11 cellular contexts compared by ENCODE assay signal in the genomic region with DNA sequence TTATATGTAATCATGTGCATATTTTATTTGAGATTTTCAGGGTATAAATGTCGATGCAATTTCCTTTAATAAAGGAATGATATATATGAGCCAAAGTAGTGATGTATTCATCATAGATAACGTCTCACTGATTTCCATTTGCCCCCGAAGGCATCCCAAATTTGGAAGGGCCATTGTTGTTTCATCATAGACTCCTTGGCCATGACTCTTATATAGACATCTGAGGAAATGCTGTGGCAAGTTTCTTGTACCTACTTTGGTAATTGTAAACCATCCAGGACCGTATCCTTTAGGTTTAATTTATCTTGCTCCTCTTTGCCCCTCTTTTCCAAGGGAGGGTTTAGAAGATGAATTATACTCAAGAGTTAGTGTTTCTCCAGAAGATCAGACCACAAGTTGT.
DNase-seq lines count a peak whose midpoint lies in the region; ATAC-seq and TF ChIP-seq lines count a peak whose summit lies in the region.
"Had no signal": no experiment of that assay in that cellular context is flagged by ENCODE, and none has a peak within 500 bp of the region (broad histone marks: within the 10 kb centered on the region; RNA-seq: fewer than 3 reads in every experiment).

No MANE protein-coding gene starts in this region.

- H3K27me3 ChIP-seq in HUES64 (ENCODE audit: insufficient read depth, low read length) (no peaks in the 10 kb centered on the region), breast epithelium (no peaks in the 10 kb centered on the region), liver (ENCODE audit: control insufficient read depth in 4 of 4, insufficient read depth in 4 of 4, low read length in 3 of 4) (no peaks in the 10 kb centered on the region), subcutaneous abdominal adipose tissue (ENCODE audit: control insufficient read depth in 5 of 5, insufficient read depth in 4 of 5, low read length in 5 of 5) (no peaks in the 10 kb centered on the region)

- DNase-seq in breast epithelium (ENCODE audit: low spot score in 2 of 2) (no peak), SHP77 (lab: John Stamatoyannopoulos, UW) (no peak), ureter (ENCODE audit: low spot score) (no peak)
- DNase-seq in activated CD4-positive, alpha-beta T cell treated with anti-CD3 and anti-CD28 coated beads, Interleukin-2, amount 10 ng/mL, durations not matched to agents 7 days and 5 days: no peak
- DNase-seq: activated CD4-positive, alpha-beta T cell treated with anti-CD3 and anti-CD28 coated beads, Interleukin-2, amount 50 U/mL, for 4 hours; NCI-H1105 treated with DMSO at 0.1 percent for 48 hours; stimulated activated CD8-positive, alpha-beta memory T cell treated with anti-CD3 and anti-CD28 coated beads, Interleukin-4, amount 100 ng/mL, for 48 hours had no signal

- H3K4me3 ChIP-seq in HUES64 (ENCODE audit: low read length) (peak overlapping the region; percentile 6; the same call in 1 of the 2 replicates), breast epithelium (peak overlapping the region in 1 of 3 donors; percentile 21), liver (ENCODE audit: low read depth in 1 of 3, low read length in 3 of 3) (no peak overlapping the region), subcutaneous abdominal adipose tissue (ENCODE audit: low read depth in 1 of 5, low read length in 5 of 5) (peak overlapping the region in 2 of 5 donors; percentile 29 to 33)

- no peak for TF ChIP-seq RAD21 in liver (IDR thresholded peaks at IDR 0.05)

- no peak overlapping the region for H3K27ac Mint-ChIP-seq in activated CD4-positive, alpha-beta T cell treated with anti-CD3 and anti-CD28 coated beads, Interleukin-2, amount 10 ng/mL, durations not matched to agents 7 days and 5 days

- H3K9me3 ChIP-seq in HUES64 (ENCODE audit: insufficient read depth, low read depth, low read length) (no peaks in the 10 kb centered on the region), breast epithelium (no peaks in the 10 kb centered on the region), liver (ENCODE audit: control insufficient read depth in 4 of 4, low read length in 3 of 4) (no peaks in the 10 kb centered on the region), subcutaneous abdominal adipose tissue (ENCODE audit: control insufficient read depth in 5 of 5, low read length in 5 of 5) (no peaks in the 10 kb centered on the region)

- POLR2A ChIA-PET in activated CD4-positive, alpha-beta T cell treated with anti-CD3 and anti-CD28 coated beads, Interleukin-2, amount 10 ng/mL, durations not matched to agents 7 days and 5 days (lab: Charles Lee): no interaction called here

- intact Hi-C loops in breast epithelium (cut with DNase I; ENCODE audit: low total_unique reads): no loop called here

- WGBS in HUES64: 91% methylated on average over 4 of the region's 4 CpGs
- 88% methylated on average over 4 of the region's 4 CpGs for WGBS in liver

- TF ChIP-seq CTCF in breast epithelium (IDR thresholded peaks at IDR 0.05) (no peak), liver (IDR thresholded peaks at IDR 0.05; ENCODE audit: low read depth, low read length, missing input control) (no peak)

- no peaks in the 10 kb centered on the region for H3K36me3 ChIP-seq in HUES64 (ENCODE audit: insufficient read depth, low read length)
- no peaks in the 10 kb centered on the region for H3K36me3 ChIP-seq in breast epithelium
- H3K36me3 ChIP-seq in liver (ENCODE audit: control insufficient read depth in 4 of 4, insufficient read depth in 3 of 4, low read depth in 1 of 4, low read length in 3 of 4): no peaks in the 10 kb centered on the region
- H3K36me3 ChIP-seq in subcutaneous abdominal adipose tissue (ENCODE audit: control insufficient read depth in 5 of 5, insufficient read depth in 5 of 5, low read length in 5 of 5): no peaks in the 10 kb centered on the region

- peaks cover 51% of the 10 kb centered on the region for H3K4me1 ChIP-seq in HUES64 (ENCODE audit: insufficient read depth, low read length)
- H3K4me1 ChIP-seq in breast epithelium: peaks cover 0 to 7% of the 10 kb centered on the region in 2 donors
- peaks cover 0 to 15% (median 5%) of the 10 kb centered on the region in 4 donors for H3K4me1 ChIP-seq in liver (ENCODE audit: control insufficient read depth in 4 of 4, insufficient read depth in 4 of 4, low read length in 3 of 4)
- peaks cover 13 to 68% (median 57%) of the 10 kb centered on the region in 5 donors for H3K4me1 ChIP-seq in subcutaneous abdominal adipose tissue (ENCODE audit: control insufficient read depth in 5 of 5, insufficient read depth in 5 of 5, low read length in 5 of 5)

- no peak for ATAC-seq in HG02642 (IDR thresholded peaks at IDR 0.05; ENCODE audit: poor library complexity, unreplicated experiment)

- H3K4me3 Mint-ChIP-seq in activated CD4-positive, alpha-beta T cell treated with anti-CD3 and anti-CD28 coated beads, Interleukin-2, amount 10 ng/mL, durations not matched to agents 7 days and 5 days: no peak overlapping the region

- no peak for TF ChIP-seq POLR2A in breast epithelium (IDR thresholded peaks at IDR 0.05)

- H3K4me1 Mint-ChIP-seq in activated CD4-positive, alpha-beta T cell treated with anti-CD3 and anti-CD28 coated beads, Interleukin-2, amount 10 ng/mL, durations not matched to agents 7 days and 5 days: peaks cover 1% of the 10 kb centered on the region

- no peaks in the 10 kb centered on the region for H3K36me3 Mint-ChIP-seq in activated CD4-positive, alpha-beta T cell treated with anti-CD3 and anti-CD28 coated beads, Interleukin-2, amount 10 ng/mL, durations not matched to agents 7 days and 5 days (ENCODE audit: low read depth)

- peaks cover 30% of the 10 kb centered on the region for H3K27me3 Mint-ChIP-seq in activated CD4-positive, alpha-beta T cell treated with anti-CD3 and anti-CD28 coated beads, Interleukin-2, amount 10 ng/mL, durations not matched to agents 7 days and 5 days

- H3K9ac ChIP-seq in HUES64 (ENCODE audit: low read depth, low read length) (peak overlapping the region; percentile 13; the same call in 1 of the 2 replicates), liver (ENCODE audit: low read depth in 1 of 2, low read length in 2 of 2) (no peak overlapping the region), subcutaneous abdominal adipose tissue (ENCODE audit: low read length in 5 of 5) (peak overlapping the region; percentile 38 to 92 (median 61))

- CTCF ChIA-PET in activated CD4-positive, alpha-beta T cell treated with anti-CD3 and anti-CD28 coated beads, Interleukin-2, amount 10 ng/mL, durations not matched to agents 7 days and 5 days (lab: Charles Lee): no interaction called here

- no peaks in the 10 kb centered on the region for H3K9me3 Mint-ChIP-seq in activated CD4-positive, alpha-beta T cell treated with anti-CD3 and anti-CD28 coated beads, Interleukin-2, amount 10 ng/mL, durations not matched to agents 7 days and 5 days

- peak overlapping the region; percentile 80 for H3K27ac ChIP-seq in HUES64 (ENCODE audit: low read depth, low read length)
- peak overlapping the region; percentile 86 to 87 for H3K27ac ChIP-seq in breast epithelium
- H3K27ac ChIP-seq in liver (ENCODE audit: low read depth in 1 of 2, low read length in 2 of 2): peak overlapping the region; percentile 44 to 64
- H3K27ac ChIP-seq in subcutaneous abdominal adipose tissue (ENCODE audit: low read depth, low read length): peak overlapping the region; percentile 99

TF ChIP-seq in liver, 16 proteins besides CTCF, POLR2A, EP300 and RAD21:
- no peak for TF ChIP-seq NR2F2 (IDR thresholded peaks at IDR 0.05)
- TF ChIP-seq, protein P1, sequence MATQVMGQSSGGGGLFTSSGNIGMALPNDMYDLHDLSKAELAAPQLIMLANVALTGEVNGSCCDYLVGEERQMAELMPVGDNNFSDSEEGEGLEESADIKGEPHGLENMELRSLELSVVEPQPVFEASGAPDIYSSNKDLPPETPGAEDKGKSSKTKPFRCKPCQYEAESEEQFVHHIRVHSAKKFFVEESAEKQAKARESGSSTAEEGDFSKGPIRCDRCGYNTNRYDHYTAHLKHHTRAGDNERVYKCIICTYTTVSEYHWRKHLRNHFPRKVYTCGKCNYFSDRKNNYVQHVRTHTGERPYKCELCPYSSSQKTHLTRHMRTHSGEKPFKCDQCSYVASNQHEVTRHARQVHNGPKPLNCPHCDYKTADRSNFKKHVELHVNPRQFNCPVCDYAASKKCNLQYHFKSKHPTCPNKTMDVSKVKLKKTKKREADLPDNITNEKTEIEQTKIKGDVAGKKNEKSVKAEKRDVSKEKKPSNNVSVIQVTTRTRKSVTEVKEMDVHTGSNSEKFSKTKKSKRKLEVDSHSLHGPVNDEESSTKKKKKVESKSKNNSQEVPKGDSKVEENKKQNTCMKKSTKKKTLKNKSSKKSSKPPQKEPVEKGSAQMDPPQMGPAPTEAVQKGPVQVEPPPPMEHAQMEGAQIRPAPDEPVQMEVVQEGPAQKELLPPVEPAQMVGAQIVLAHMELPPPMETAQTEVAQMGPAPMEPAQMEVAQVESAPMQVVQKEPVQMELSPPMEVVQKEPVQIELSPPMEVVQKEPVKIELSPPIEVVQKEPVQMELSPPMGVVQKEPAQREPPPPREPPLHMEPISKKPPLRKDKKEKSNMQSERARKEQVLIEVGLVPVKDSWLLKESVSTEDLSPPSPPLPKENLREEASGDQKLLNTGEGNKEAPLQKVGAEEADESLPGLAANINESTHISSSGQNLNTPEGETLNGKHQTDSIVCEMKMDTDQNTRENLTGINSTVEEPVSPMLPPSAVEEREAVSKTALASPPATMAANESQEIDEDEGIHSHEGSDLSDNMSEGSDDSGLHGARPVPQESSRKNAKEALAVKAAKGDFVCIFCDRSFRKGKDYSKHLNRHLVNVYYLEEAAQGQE (IDR thresholded peaks at IDR 0.05): no peak
- no peak for TF ChIP-seq JUND (IDR thresholded peaks at IDR 0.05)
- TF ChIP-seq, protein P2, sequence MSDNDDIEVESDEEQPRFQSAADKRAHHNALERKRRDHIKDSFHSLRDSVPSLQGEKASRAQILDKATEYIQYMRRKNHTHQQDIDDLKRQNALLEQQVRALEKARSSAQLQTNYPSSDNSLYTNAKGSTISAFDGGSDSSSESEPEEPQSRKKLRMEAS (IDR thresholded peaks at IDR 0.05): no peak

Comparison
In these comparisons a context has a peak if more than half of its experiments do, and no peak if none do; other contexts are left out.
1. H3K9ac ChIP-seq: peak in HUES64 (single experiment) and subcutaneous abdominal adipose tissue (5 of 5); none in liver (0 of 2).
2. Peak in every context shown above with its lines, with median percentiles within 50 percentile points of each other: H3K27ac ChIP-seq.